In the genomic region with DNA sequence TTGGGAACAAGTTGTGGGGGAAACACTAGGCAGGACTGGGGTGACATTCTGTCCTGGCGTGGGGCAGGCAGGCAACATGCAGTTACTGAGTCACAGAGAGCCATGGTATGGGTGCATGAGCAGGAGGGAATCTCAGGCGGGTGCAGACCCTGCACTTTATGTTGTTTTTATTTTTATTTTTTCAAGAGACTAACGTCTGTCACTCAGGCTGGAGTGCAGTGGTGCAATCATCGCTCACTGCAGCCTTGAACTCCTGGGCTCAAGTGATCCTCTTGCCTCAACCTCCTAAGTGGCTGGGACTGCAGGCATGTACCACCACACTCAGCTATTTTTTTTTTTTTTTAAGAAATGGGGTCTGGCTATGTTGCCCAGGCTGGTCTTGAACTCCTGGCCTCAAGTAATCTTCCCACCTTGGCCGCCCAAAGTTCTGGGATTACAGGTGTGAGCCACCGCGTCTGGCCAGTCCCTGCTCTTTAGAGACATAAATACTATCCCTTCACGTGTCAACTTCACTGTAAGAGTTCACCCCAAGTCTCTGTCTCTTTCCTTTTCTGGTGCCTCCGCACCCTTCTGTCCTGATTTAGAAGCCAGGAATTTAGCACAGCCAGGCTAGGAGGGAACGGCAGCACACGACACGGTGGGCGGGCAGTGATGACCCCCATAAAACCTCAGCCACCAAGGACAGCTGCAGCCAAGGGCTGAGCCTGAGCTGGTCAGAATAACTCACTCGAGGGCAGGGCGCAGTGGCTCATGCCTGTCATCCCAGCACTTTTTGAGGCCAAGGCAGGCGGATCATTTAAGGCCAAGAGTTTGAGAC, we compare ENCODE assay signal across 19 cellular contexts.
"Had no signal": no experiment of that assay in that cellular context is flagged by ENCODE, and none has a peak within 500 bp of the region (broad histone marks: within the 10 kb centered on the region; RNA-seq: fewer than 3 reads in every experiment).

No MANE protein-coding gene starts in this region.

- H3K27ac ChIP-seq: cardiac muscle cell, left ventricle myocardium inferior, tibial nerve had no signal

- ATAC-seq: esophagus mucosa; mucosa of descending colon; natural killer cell; SK-N-SH treated with all-trans-retinoic acid at 6 μM for 48 hours; stimulated activated naive B cell treated with anti-CD40 and anti-IgM and Interleukin-4, amounts not matched to agents 10 μg/mL and 1 μg/mL and 100 μg/mL, for 72 hours had no signal

- H3K27me3 ChIP-seq: cardiac muscle cell, tibial nerve had no signal

- H3K36me3 ChIP-seq: cardiac muscle cell, left ventricle myocardium inferior, tibial nerve had no signal

- H3K36me3 Mint-ChIP-seq: natural killer cell had no signal

- FAIRE-seq: colon, keratinocyte had no signal

- H3K4me3 ChIP-seq: cardiac muscle cell, left ventricle myocardium inferior, mucosa of descending colon, tibial nerve had no signal

- H3K4me3 Mint-ChIP-seq: memory B cell; natural killer cell; stimulated activated naive B cell treated with anti-CD40 and anti-IgM and Interleukin-4, amounts not matched to agents 10 μg/mL and 1 μg/mL and 100 μg/mL, for 72 hours had no signal

- H3K9me3 Mint-ChIP-seq: memory B cell, natural killer cell had no signal

- H3K9me3 ChIP-seq: left ventricle myocardium inferior, mucosa of descending colon had no signal

- H3K4me1 ChIP-seq: tibial nerve had no signal

- DNase-seq: activated CD4-positive, alpha-beta T cell treated with anti-CD3 and anti-CD28 coated beads for 1 hour; activated CD4-positive, alpha-beta T cell treated with anti-CD3 and anti-CD28 coated beads, Interleukin-2, amount 50 U/mL, for 48 hours; activated naive CD4-positive, alpha-beta T cell treated with anti-CD3 and anti-CD28 coated beads, Interleukin-2, amount 50 U/mL, for 16 hours; left ventricle myocardium inferior; mucosa of descending colon; natural killer cell; stimulated activated CD4-positive, alpha-beta T cell treated with anti-CD3 and anti-CD28 coated beads, Interleukin-15, amount 100 ng/mL, for 24 hours; stimulated activated CD4-positive, alpha-beta T cell treated with anti-CD3 and anti-CD28 coated beads, Interleukin-4, amount 100 ng/mL, for 1 hour; stimulated activated naive B cell treated with anti-CD40 and anti-IgM and Interleukin-4, amounts not matched to agents 10 μg/mL and 1 μg/mL and 100 μg/mL, for 72 hours; T-helper 1 cell; T1000 had no signal

- H3K27ac Mint-ChIP-seq: memory B cell; natural killer cell; progenitor cell of endocrine pancreas; stimulated activated naive B cell treated with anti-CD40 and anti-IgM and Interleukin-4, amounts not matched to agents 10 μg/mL and 1 μg/mL and 100 μg/mL, for 72 hours had no signal
